8 cellular contexts compared by ENCODE assay signal in genomic region chrX:54808605-54809483, GRCh38. TPM values are rescaled to one million over a fixed set of nuclear protein-coding genes. Genes with fewer than 3 reads are reported as not detected.
DNase-seq lines count a peak whose midpoint lies in the region; ATAC-seq lines count a peak whose summit lies in the region.

No MANE protein-coding gene starts in this region.

- peak; percentile 97 for DNase-seq in AG08396 (ENCODE audit: low spot score)
- DNase-seq in NCI-H446 (lab: John Stamatoyannopoulos, UW) = peak; percentile 95 to 97
- DNase-seq in activated CD4-positive, CD25-positive, alpha-beta regulatory T cell treated with anti-CD3 and anti-CD28 coated beads, Interleukin-2, amount 50 U/mL, for 72 hours = peak; percentile 85
- DNase-seq in cerebellum (ENCODE audit: low spot score) = peak; percentile 90
- peak; percentile 98 for DNase-seq in islet precursor cell
- DNase-seq in stimulated activated CD4-positive, alpha-beta T cell treated with anti-CD3 and anti-CD28 coated beads, Interleukin-12 subunit alpha, Interleukin-12 subunit beta, amount 100 ng/mL, for 4 hours = peak; percentile 78

- ATAC-seq in GM19025 (IDR thresholded peaks at IDR 0.05; ENCODE audit: low read depth, unreplicated experiment) (peak; percentile 78), HG03354 (IDR thresholded peaks at IDR 0.05; ENCODE audit: poor library complexity, severe bottlenecking, unreplicated experiment) (peak; percentile 86)

RNA-seq across cellular contexts. Expression of gene MAGED2, which starts 1.3 kb away (rescaled TPM):
- total RNA-seq in cerebellum = 179 TPM

RNA-seq across cellular contexts. Expression of gene ITIH6, which starts 10.8 kb away (rescaled TPM):
- not detected for total RNA-seq in cerebellum

Comparison
In these comparisons a context has a peak if more than half of its experiments do, and no peak if none do; other contexts are left out.
1. Peak in every context shown above with its lines: DNase-seq and ATAC-seq.